Comparison of ENCODE assay signal across 8 cellular contexts in genomic region chr14:24271134-24271833, GRCh38. TPM values are rescaled to one million over a fixed set of nuclear protein-coding genes. Genes with fewer than 3 reads are reported as not detected.
DNase-seq lines count a peak whose midpoint lies in the region; ATAC-seq and TF ChIP-seq lines count a peak whose summit lies in the region.

A gene with protein sequence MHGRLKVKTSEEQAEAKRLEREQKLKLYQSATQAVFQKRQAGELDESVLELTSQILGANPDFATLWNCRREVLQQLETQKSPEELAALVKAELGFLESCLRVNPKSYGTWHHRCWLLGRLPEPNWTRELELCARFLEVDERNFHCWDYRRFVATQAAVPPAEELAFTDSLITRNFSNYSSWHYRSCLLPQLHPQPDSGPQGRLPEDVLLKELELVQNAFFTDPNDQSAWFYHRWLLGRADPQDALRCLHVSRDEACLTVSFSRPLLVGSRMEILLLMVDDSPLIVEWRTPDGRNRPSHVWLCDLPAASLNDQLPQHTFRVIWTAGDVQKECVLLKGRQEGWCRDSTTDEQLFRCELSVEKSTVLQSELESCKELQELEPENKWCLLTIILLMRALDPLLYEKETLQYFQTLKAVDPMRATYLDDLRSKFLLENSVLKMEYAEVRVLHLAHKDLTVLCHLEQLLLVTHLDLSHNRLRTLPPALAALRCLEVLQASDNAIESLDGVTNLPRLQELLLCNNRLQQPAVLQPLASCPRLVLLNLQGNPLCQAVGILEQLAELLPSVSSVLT (minus strand): TSS chr14:24271597. CDS start chr14:24271115, 482 bp downstream.

- CTCF ChIA-PET in activated CD8-positive, alpha-beta memory T cell treated with anti-CD3 and anti-CD28 coated beads, Interleukin-2, amount 10 ng/mL, durations not matched to agents 7 days and 5 days (lab: Charles Lee), result interaction anchor here (0.6 to 16.6 kb wide), 25 partner anchors 9 to 396 kb away, joined by 3 to 275 read pairs (median 6); partner anchors contain the start of genes CHMP4A, CIDEB, DCAF11 and DHRS1

- TF ChIP-seq CTCF in mesothelial cell of epicardium (IDR thresholded peaks at IDR 0.05; ENCODE audit: unreplicated experiment), result peak; percentile 42

- peaks cover 41% of the 10 kb centered on the region for H3K4me1 Mint-ChIP-seq in activated CD8-positive, alpha-beta memory T cell treated with anti-CD3 and anti-CD28 coated beads, Interleukin-2, amount 10 ng/mL, durations not matched to agents 7 days and 5 days
- H3K4me1 Mint-ChIP-seq in mesothelial cell of epicardium, result peaks cover 24% of the 10 kb centered on the region

- in situ Hi-C loops in endometrial microvascular endothelial cells (cut with HindIII; ENCODE audit: inconsistent ontology term, low pct_unique_long_range_greater_than_20kb, low sequenced_read_pairs), result no loop called here

- DNase-seq in COR-L47 (lab: John Stamatoyannopoulos, UW), result peak; percentile 93
- peak; percentile 85 for DNase-seq in HT1080 (ENCODE audit: low read depth)
- peak; percentile 78 to 91 for DNase-seq in NOMO-1 (lab: John Stamatoyannopoulos, UW; ENCODE audit: unreplicated experiment in 2 of 2)
- DNase-seq in activated CD8-positive, alpha-beta memory T cell treated with anti-CD3 and anti-CD28 coated beads, Interleukin-2, amount 10 ng/mL, durations not matched to agents 7 days and 5 days, result peak; percentile 92
- peak; percentile 79 to 91 for DNase-seq in mesothelial cell of epicardium (ENCODE audit: low spot score in 2 of 2, unreplicated experiment in 2 of 2)
- peak; percentile 77 to 85 for DNase-seq in stimulated activated CD8-positive, alpha-beta memory T cell treated with anti-CD3 and anti-CD28 coated beads, Interleukin-15, amount 100 ng/mL, for 48 hours (ENCODE audit: low read depth in 2 of 2)

- peak within 1 kb of the TSS; percentile 93 for H3K27ac Mint-ChIP-seq in activated CD8-positive, alpha-beta memory T cell treated with anti-CD3 and anti-CD28 coated beads, Interleukin-2, amount 10 ng/mL, durations not matched to agents 7 days and 5 days
- peak within 1 kb of the TSS; percentile 93 for H3K27ac Mint-ChIP-seq in mesothelial cell of epicardium

- peak; percentile 78 for ATAC-seq in GM21360 (IDR thresholded peaks at IDR 0.05; ENCODE audit: unreplicated experiment)
- ATAC-seq in activated CD8-positive, alpha-beta memory T cell treated with anti-CD3 and anti-CD28 coated beads, Interleukin-2, amount 10 ng/mL, durations not matched to agents 7 days and 5 days, result peak; percentile 92

- H3K36me3 Mint-ChIP-seq in activated CD8-positive, alpha-beta memory T cell treated with anti-CD3 and anti-CD28 coated beads, Interleukin-2, amount 10 ng/mL, durations not matched to agents 7 days and 5 days, result peaks cover 10% of the 10 kb centered on the region
- H3K36me3 Mint-ChIP-seq in mesothelial cell of epicardium, result peaks cover 11% of the 10 kb centered on the region

- no peaks in the 10 kb centered on the region for H3K9me3 Mint-ChIP-seq in activated CD8-positive, alpha-beta memory T cell treated with anti-CD3 and anti-CD28 coated beads, Interleukin-2, amount 10 ng/mL, durations not matched to agents 7 days and 5 days (ENCODE audit: low read depth)
- H3K9me3 Mint-ChIP-seq in mesothelial cell of epicardium, result no peaks in the 10 kb centered on the region

- no peaks in the 10 kb centered on the region for H3K27me3 Mint-ChIP-seq in activated CD8-positive, alpha-beta memory T cell treated with anti-CD3 and anti-CD28 coated beads, Interleukin-2, amount 10 ng/mL, durations not matched to agents 7 days and 5 days
- H3K27me3 Mint-ChIP-seq in mesothelial cell of epicardium (ENCODE audit: low read depth), result no peaks in the 10 kb centered on the region

- peak within 1 kb of the TSS; percentile 84 for H3K4me3 Mint-ChIP-seq in activated CD8-positive, alpha-beta memory T cell treated with anti-CD3 and anti-CD28 coated beads, Interleukin-2, amount 10 ng/mL, durations not matched to agents 7 days and 5 days
- H3K4me3 Mint-ChIP-seq in mesothelial cell of epicardium, result peak within 1 kb of the TSS; percentile 84

RNA-seq across cellular contexts. Expression of the gene that starts here (rescaled TPM):
- total RNA-seq in HT1080 (2014; rRNA removed; shearing (Covaris generic)), result 24.0 and 24.5 TPM in 2 replicates
- polyA plus RNA-seq in HT1080 (2015; cell fraction: cytosol; rRNA removed), result 34.4 and 41.7 TPM in 2 replicates
- polyA plus RNA-seq in HT1080 (2015; cell fraction: nucleus; rRNA removed), result 83.6 and 96.7 TPM in 2 replicates
- total RNA-seq in activated CD8-positive, alpha-beta memory T cell treated with anti-CD3 and anti-CD28 coated beads, Interleukin-2, amount 10 ng/mL, durations not matched to agents 7 days and 5 days, result 10 to 100 TPM; 34.3 to 44.6 TPM
- 59.6 TPM for total RNA-seq in endometrial microvascular endothelial cells (ENCODE audit: inconsistent ontology term)
- 28.7 to 34.5 TPM (median 31.2 TPM) in 3 replicates for total RNA-seq in mesothelial cell of epicardium

Comparison
In these comparisons a context has a peak if more than half of its experiments do, and no peak if none do; other contexts are left out.
1. Peak in every context shown above with its lines: DNase-seq and ATAC-seq.